ENCODE assay signal across 8 cellular contexts in genomic region chr5:12230659-12231058, GRCh38.
"Had no signal": no experiment of that assay in that cellular context is flagged by ENCODE, and none has a peak within 500 bp of the region (broad histone marks: within the 10 kb centered on the region; RNA-seq: fewer than 3 reads in every experiment).

No MANE protein-coding gene starts in this region.

- FAIRE-seq: G401.6, GM12878, GM12891, GM12892, GM18507, GM19239 had no signal

- DNase-seq: GDM1, GF-D8 had no signal

- H3K4me3 ChIP-seq: GM12878 had no signal

- ATAC-seq: GM12878 had no signal
